In the genomic region with DNA sequence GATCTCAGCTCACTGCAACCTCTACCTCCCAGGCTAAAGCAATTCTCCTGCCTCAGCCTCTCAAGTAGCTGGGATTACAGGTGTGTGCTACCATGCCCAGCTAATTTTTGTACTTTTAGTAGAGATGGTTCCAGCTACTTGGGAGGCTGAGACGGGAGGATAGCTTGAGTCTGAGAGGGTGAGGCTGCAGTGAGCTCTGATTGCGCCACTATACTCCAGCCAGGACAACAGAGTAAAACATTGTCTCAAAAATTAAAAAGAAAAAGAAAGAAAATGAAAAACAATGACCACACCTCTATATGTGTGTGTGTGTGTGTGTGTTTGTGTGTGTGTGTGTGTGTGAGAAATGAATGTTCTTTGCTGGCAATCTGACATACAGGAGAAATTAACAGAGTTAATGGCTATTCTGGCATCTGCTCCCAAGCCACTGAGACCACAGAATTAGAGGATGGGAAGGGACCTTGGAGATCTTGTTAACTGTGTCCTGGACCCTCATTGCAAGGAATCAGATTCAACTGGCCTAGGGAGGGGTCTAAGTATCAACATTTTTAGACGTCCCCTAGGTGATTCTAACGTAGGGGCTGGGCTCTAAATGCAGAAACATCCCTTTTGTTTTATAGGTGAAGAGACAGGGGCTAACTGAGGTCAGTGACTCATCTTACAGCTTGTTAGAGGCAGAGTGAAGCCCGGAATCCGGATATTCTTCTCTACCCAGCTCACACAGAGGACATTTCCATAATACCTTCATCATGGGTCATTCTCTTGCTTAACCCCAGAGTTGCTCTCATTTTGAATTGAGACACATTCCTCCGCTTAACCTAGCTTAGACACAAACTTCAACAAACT, we compare ENCODE assay signal across 1 cellular context.
TF ChIP-seq lines count a peak whose summit lies in the region.

No MANE protein-coding gene starts in this region.

TF ChIP-seq in GM23338, 12 proteins besides CTCF, POLR2A, EP300 and RAD21 (continued from another document):
- TF ChIP-seq, protein P1, sequence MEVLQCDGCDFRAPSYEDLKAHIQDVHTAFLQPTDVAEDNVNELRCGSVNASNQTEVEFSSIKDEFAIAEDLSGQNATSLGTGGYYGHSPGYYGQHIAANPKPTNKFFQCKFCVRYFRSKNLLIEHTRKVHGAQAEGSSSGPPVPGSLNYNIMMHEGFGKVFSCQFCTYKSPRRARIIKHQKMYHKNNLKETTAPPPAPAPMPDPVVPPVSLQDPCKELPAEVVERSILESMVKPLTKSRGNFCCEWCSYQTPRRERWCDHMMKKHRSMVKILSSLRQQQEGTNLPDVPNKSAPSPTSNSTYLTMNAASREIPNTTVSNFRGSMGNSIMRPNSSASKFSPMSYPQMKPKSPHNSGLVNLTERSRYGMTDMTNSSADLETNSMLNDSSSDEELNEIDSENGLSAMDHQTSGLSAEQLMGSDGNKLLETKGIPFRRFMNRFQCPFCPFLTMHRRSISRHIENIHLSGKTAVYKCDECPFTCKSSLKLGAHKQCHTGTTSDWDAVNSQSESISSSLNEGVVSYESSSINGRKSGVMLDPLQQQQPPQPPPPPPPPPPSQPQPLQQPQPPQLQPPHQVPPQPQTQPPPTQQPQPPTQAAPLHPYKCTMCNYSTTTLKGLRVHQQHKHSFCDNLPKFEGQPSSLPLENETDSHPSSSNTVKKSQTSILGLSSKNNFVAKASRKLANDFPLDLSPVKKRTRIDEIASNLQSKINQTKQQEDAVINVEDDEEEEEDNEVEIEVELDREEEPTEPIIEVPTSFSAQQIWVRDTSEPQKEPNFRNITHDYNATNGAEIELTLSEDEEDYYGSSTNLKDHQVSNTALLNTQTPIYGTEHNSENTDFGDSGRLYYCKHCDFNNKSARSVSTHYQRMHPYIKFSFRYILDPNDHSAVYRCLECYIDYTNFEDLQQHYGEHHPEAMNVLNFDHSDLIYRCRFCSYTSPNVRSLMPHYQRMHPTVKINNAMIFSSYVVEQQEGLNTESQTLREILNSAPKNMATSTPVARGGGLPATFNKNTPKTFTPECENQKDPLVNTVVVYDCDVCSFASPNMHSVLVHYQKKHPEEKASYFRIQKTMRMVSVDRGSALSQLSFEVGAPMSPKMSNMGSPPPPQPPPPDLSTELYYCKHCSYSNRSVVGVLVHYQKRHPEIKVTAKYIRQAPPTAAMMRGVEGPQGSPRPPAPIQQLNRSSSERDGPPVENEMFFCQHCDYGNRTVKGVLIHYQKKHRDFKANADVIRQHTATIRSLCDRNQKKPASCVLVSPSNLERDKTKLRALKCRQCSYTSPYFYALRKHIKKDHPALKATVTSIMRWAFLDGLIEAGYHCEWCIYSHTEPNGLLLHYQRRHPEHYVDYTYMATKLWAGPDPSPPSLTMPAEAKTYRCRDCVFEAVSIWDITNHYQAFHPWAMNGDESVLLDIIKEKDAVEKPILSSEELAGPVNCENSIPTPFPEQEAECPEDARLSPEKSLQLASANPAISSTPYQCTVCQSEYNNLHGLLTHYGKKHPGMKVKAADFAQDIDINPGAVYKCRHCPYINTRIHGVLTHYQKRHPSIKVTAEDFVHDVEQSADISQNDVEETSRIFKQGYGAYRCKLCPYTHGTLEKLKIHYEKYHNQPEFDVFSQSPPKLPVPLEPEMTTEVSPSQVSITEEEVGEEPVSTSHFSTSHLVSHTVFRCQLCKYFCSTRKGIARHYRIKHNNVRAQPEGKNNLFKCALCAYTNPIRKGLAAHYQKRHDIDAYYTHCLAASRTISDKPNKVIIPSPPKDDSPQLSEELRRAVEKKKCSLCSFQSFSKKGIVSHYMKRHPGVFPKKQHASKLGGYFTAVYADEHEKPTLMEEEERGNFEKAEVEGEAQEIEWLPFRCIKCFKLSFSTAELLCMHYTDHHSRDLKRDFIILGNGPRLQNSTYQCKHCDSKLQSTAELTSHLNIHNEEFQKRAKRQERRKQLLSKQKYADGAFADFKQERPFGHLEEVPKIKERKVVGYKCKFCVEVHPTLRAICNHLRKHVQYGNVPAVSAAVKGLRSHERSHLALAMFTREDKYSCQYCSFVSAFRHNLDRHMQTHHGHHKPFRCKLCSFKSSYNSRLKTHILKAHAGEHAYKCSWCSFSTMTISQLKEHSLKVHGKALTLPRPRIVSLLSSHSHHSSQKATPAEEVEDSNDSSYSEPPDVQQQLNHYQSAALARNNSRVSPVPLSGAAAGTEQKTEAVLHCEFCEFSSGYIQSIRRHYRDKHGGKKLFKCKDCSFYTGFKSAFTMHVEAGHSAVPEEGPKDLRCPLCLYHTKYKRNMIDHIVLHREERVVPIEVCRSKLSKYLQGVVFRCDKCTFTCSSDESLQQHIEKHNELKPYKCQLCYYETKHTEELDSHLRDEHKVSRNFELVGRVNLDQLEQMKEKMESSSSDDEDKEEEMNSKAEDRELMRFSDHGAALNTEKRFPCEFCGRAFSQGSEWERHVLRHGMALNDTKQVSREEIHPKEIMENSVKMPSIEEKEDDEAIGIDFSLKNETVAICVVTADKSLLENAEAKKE (CRISPR knock-in tag; IDR thresholded peaks at IDR 0.05): peak; percentile 18; the same call in 1 of the 2 replicates
